ENCODE assay signal across 1 cellular context in genomic region chr20:50790651-50791277, GRCh38.
TF ChIP-seq lines count a peak whose summit lies in the region.

No MANE protein-coding gene starts in this region.

TF ChIP-seq in HepG2, 621 proteins besides CTCF, POLR2A, EP300 and RAD21 (continued from another document and continues in another):
- peak; percentile 89 for TF ChIP-seq ATF2 (CRISPR knock-in tag; IDR thresholded peaks at IDR 0.05)
- peak; percentile 76 for TF ChIP-seq ZNF644 (CRISPR knock-in tag; IDR thresholded peaks at IDR 0.05; ENCODE audit: low read depth)
- peak; percentile 76 for TF ChIP-seq CCAR2 (optimal IDR thresholded peaks at IDR 0.05; ENCODE audit: low read depth, low read length)
- peak; percentile 91 for TF ChIP-seq ZNF232 (CRISPR knock-in tag; IDR thresholded peaks at IDR 0.05; ENCODE audit: borderline replicate concordance)
- TF ChIP-seq ZNF124 (CRISPR knock-in tag; IDR thresholded peaks at IDR 0.05), result peak; percentile 96
- peak; percentile 43; the same call in 1 of the 2 replicates for TF ChIP-seq NCOA1 (CRISPR knock-in tag; IDR thresholded peaks at IDR 0.05)
- peak; percentile 73; the same call in 1 of the 2 replicates for TF ChIP-seq ESRRA (CRISPR knock-in tag; IDR thresholded peaks at IDR 0.05; ENCODE audit: low read depth)
- TF ChIP-seq TBL1XR1 (IDR thresholded peaks at IDR 0.05; ENCODE audit: borderline replicate concordance, low read length, partially characterized antibody), result no peak
- peak; percentile 92 for TF ChIP-seq FOXO1 (CRISPR knock-in tag; IDR thresholded peaks at IDR 0.05)
- TF ChIP-seq KMT2B (CRISPR knock-in tag; IDR thresholded peaks at IDR 0.05), result peak; percentile 83
- peak; percentile 51 for TF ChIP-seq KLF6 (CRISPR knock-in tag; IDR thresholded peaks at IDR 0.05)
- TF ChIP-seq KLF16 (CRISPR knock-in tag; IDR thresholded peaks at IDR 0.05), result peak in 1 of 2 experiments; percentile 61; a peak in 1 of 4 replicates
- peak; percentile 95 for TF ChIP-seq KDM3A (CRISPR knock-in tag; IDR thresholded peaks at IDR 0.05; ENCODE audit: low read depth)
- TF ChIP-seq CEBPG (CRISPR knock-in tag; IDR thresholded peaks at IDR 0.05), result peak; percentile 54; the same call in 1 of the 2 replicates
- TF ChIP-seq, protein P1, sequence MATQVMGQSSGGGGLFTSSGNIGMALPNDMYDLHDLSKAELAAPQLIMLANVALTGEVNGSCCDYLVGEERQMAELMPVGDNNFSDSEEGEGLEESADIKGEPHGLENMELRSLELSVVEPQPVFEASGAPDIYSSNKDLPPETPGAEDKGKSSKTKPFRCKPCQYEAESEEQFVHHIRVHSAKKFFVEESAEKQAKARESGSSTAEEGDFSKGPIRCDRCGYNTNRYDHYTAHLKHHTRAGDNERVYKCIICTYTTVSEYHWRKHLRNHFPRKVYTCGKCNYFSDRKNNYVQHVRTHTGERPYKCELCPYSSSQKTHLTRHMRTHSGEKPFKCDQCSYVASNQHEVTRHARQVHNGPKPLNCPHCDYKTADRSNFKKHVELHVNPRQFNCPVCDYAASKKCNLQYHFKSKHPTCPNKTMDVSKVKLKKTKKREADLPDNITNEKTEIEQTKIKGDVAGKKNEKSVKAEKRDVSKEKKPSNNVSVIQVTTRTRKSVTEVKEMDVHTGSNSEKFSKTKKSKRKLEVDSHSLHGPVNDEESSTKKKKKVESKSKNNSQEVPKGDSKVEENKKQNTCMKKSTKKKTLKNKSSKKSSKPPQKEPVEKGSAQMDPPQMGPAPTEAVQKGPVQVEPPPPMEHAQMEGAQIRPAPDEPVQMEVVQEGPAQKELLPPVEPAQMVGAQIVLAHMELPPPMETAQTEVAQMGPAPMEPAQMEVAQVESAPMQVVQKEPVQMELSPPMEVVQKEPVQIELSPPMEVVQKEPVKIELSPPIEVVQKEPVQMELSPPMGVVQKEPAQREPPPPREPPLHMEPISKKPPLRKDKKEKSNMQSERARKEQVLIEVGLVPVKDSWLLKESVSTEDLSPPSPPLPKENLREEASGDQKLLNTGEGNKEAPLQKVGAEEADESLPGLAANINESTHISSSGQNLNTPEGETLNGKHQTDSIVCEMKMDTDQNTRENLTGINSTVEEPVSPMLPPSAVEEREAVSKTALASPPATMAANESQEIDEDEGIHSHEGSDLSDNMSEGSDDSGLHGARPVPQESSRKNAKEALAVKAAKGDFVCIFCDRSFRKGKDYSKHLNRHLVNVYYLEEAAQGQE (IDR thresholded peaks at IDR 0.05; ENCODE audit: borderline replicate concordance in 1 of 2, low read depth in 1 of 2, low read length in 2 of 2), result peak in 1 of 2 experiments; percentile 45; a peak in 1 of 4 replicates
- peak; percentile 53; the same call in 1 of the 2 replicates for TF ChIP-seq RXRB (CRISPR knock-in tag; IDR thresholded peaks at IDR 0.05; ENCODE audit: borderline replicate concordance)
- 0 out of 2 replicates have a peak, but pooled peaks have one; percentile 82 for TF ChIP-seq CC2D1A (CRISPR knock-in tag; IDR thresholded peaks at IDR 0.05)
- no peak for TF ChIP-seq ZBTB1 (CRISPR knock-in tag; IDR thresholded peaks at IDR 0.05; ENCODE audit: borderline replicate concordance)
- TF ChIP-seq NFE2 (CRISPR knock-in tag; IDR thresholded peaks at IDR 0.05), result no peak; the same call in 1 of the 2 replicates
- TF ChIP-seq BCLAF1 (IDR thresholded peaks at IDR 0.05), result no peak
- 0 out of 2 replicates have a peak, but pooled peaks have one; percentile 63 for TF ChIP-seq ARNTL (CRISPR knock-in tag; IDR thresholded peaks at IDR 0.05)
- peak; percentile 61; the same call in 1 of the 2 replicates for TF ChIP-seq ZBTB25 (CRISPR knock-in tag; IDR thresholded peaks at IDR 0.05)
- TF ChIP-seq TBP (CRISPR knock-in tag; IDR thresholded peaks at IDR 0.05), result peak; percentile 92; the same call in 1 of the 2 replicates
- TF ChIP-seq HOXA3 (CRISPR knock-in tag; IDR thresholded peaks at IDR 0.05), result peak; percentile 97
- TF ChIP-seq RERE (CRISPR knock-in tag; IDR thresholded peaks at IDR 0.05; ENCODE audit: low read depth), result peak; percentile 31; the same call in 1 of the 2 replicates
- TF ChIP-seq ZBTB42 (CRISPR knock-in tag; IDR thresholded peaks at IDR 0.05), result no peak
- peak; percentile 97; the same call in 1 of the 2 replicates for TF ChIP-seq MTF2 (CRISPR knock-in tag; IDR thresholded peaks at IDR 0.05; ENCODE audit: borderline replicate concordance)
- no peak for TF ChIP-seq U2AF1 (optimal IDR thresholded peaks at IDR 0.05; ENCODE audit: low read depth, low read length)
- no peak for TF ChIP-seq ZNF10 (CRISPR knock-in tag; IDR thresholded peaks at IDR 0.05; ENCODE audit: borderline replicate concordance, low read depth)
- peak; percentile 84 for TF ChIP-seq KAT8 (CRISPR knock-in tag; IDR thresholded peaks at IDR 0.05)
- TF ChIP-seq HOXD1 (CRISPR knock-in tag; IDR thresholded peaks at IDR 0.05), result peak; percentile 96
- no peak for TF ChIP-seq SYNCRIP (IDR thresholded peaks at IDR 0.05; ENCODE audit: insufficient read depth, low read depth, low read length)
- peak; percentile 95; the same call in 1 of the 2 replicates for TF ChIP-seq TARDBP (CRISPR knock-in tag; IDR thresholded peaks at IDR 0.05)
- TF ChIP-seq ARNT (IDR thresholded peaks at IDR 0.05), result no peak
- TF ChIP-seq, protein P2, sequence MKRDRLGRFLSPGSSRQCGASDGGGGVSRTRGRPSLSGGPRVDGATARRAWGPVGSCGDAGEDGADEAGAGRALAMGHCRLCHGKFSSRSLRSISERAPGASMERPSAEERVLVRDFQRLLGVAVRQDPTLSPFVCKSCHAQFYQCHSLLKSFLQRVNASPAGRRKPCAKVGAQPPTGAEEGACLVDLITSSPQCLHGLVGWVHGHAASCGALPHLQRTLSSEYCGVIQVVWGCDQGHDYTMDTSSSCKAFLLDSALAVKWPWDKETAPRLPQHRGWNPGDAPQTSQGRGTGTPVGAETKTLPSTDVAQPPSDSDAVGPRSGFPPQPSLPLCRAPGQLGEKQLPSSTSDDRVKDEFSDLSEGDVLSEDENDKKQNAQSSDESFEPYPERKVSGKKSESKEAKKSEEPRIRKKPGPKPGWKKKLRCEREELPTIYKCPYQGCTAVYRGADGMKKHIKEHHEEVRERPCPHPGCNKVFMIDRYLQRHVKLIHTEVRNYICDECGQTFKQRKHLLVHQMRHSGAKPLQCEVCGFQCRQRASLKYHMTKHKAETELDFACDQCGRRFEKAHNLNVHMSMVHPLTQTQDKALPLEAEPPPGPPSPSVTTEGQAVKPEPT (CRISPR knock-in tag; IDR thresholded peaks at IDR 0.05; ENCODE audit: low read depth), result no peak; the same call in 1 of the 2 replicates
- TF ChIP-seq MIXL1 (CRISPR knock-in tag; IDR thresholded peaks at IDR 0.05), result peak; percentile 85
- peak; percentile 93 for TF ChIP-seq DR1 (CRISPR knock-in tag; IDR thresholded peaks at IDR 0.05)
- no peak for TF ChIP-seq ZNF383 (CRISPR knock-in tag; IDR thresholded peaks at IDR 0.05; ENCODE audit: borderline replicate concordance)
- TF ChIP-seq ZNF772 (CRISPR knock-in tag; IDR thresholded peaks at IDR 0.05), result peak; percentile 88
- peak; percentile 96 for TF ChIP-seq MEIS2 (CRISPR knock-in tag; IDR thresholded peaks at IDR 0.05)
- TF ChIP-seq CSRNP2 (CRISPR knock-in tag; conservative IDR thresholded peaks at IDR 0.05; ENCODE audit: low read depth), result no peak
- TF ChIP-seq ZNF562 (CRISPR knock-in tag; IDR thresholded peaks at IDR 0.05; ENCODE audit: borderline replicate concordance), result no peak
- TF ChIP-seq ZSCAN9 (CRISPR knock-in tag; IDR thresholded peaks at IDR 0.05; ENCODE audit: borderline replicate concordance), result peak; percentile 58
- peak; percentile 89; the same call in 1 of the 2 replicates for TF ChIP-seq ZNF552 (CRISPR knock-in tag; IDR thresholded peaks at IDR 0.05; ENCODE audit: borderline replicate concordance)
- TF ChIP-seq ZNF337 (CRISPR knock-in tag; IDR thresholded peaks at IDR 0.05; ENCODE audit: borderline replicate concordance, low read depth), result peak; percentile 89; the same call in 1 of the 2 replicates
- no peak for TF ChIP-seq AKAP8 (CRISPR knock-in tag; IDR thresholded peaks at IDR 0.05)
- TF ChIP-seq CENPT (CRISPR knock-in tag; IDR thresholded peaks at IDR 0.05; ENCODE audit: low read depth), result no peak
